In the genomic region with DNA sequence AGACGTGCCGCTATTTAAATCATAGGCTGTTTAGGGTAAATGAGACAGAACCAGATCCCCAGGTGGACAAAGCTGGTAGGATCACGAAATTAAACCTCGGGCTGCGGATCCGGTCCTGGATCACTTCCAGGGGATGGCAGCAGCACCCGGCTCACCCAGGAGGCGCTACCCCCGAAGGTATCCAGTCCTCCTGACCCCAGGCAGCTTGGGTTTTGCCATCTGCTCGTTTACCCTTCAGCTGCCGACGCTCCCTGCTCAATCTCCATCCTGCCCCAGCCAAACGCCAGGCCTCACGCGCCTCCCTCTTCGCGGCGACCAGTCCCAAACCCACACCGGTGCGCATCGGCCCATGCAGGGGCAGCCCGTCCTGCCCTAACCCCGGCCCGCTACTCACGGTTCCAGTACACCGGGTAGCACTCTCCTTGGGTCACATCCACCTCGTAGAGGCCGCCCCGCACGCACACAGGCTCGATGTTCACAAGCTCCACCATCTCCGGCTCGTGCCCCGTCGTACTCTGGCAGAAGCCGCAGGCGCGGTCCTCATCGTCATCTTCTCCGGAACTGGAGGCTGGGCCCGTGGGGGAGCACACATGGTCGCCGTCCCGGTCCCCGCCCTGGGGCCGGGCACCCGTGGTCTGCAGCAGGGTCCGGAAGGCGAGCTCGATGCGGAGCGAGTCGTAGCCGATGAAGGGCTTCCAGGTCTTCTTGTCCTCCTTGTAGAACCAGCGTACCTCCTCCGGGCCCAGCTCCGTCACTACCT, we compare ENCODE assay signal across 1 cellular context.
TF ChIP-seq lines count a peak whose summit lies in the region.

No MANE protein-coding gene starts in this region.

TF ChIP-seq in HepG2, 621 proteins besides CTCF, POLR2A, EP300 and RAD21 (continued from another document and continues in another):
- TF ChIP-seq MXD4 (CRISPR knock-in tag; IDR thresholded peaks at IDR 0.05) (no peak), SMAD1 (CRISPR knock-in tag; IDR thresholded peaks at IDR 0.05; ENCODE audit: borderline replicate concordance, low read depth) (0 out of 2 replicates have a peak, but pooled peaks have one; percentile 51), CBX1 (IDR thresholded peaks at IDR 0.05; ENCODE audit: low read depth) (no peak), DMAP1 (CRISPR knock-in tag; IDR thresholded peaks at IDR 0.05) (no peak; the same call in 1 of the 2 replicates), SNAPC4 (CRISPR knock-in tag; IDR thresholded peaks at IDR 0.05) (no peak), ZBTB46 (CRISPR knock-in tag; IDR thresholded peaks at IDR 0.05; ENCODE audit: borderline replicate concordance) (no peak), FOXO1 (CRISPR knock-in tag; IDR thresholded peaks at IDR 0.05) (0 out of 2 replicates have a peak, but pooled peaks have one; percentile 10), ZBTB21 (CRISPR knock-in tag; IDR thresholded peaks at IDR 0.05) (no peak), ATRX (CRISPR knock-in tag; IDR thresholded peaks at IDR 0.05; ENCODE audit: borderline replicate concordance) (no peak), ZNF780A (CRISPR knock-in tag; IDR thresholded peaks at IDR 0.05) (no peak), KDM4B (CRISPR knock-in tag; IDR thresholded peaks at IDR 0.05) (no peak), WIZ (CRISPR knock-in tag; IDR thresholded peaks at IDR 0.05) (0 out of 2 replicates have a peak, but pooled peaks have one; percentile 28), FOSL1 (CRISPR knock-in tag; IDR thresholded peaks at IDR 0.05; ENCODE audit: borderline replicate concordance) (no peak), SRY (CRISPR knock-in tag; IDR thresholded peaks at IDR 0.05) (no peak), NCOA2 (CRISPR knock-in tag; IDR thresholded peaks at IDR 0.05) (no peak), CREM (IDR thresholded peaks at IDR 0.05) (no peak), CREM (CRISPR knock-in tag; IDR thresholded peaks at IDR 0.05) (no peak), STAT5B (CRISPR knock-in tag; IDR thresholded peaks at IDR 0.05) (no peak), YEATS4 (CRISPR knock-in tag; IDR thresholded peaks at IDR 0.05; ENCODE audit: borderline replicate concordance) (peak; percentile 37; the same call in 1 of the 2 replicates), DZIP1 (CRISPR knock-in tag; IDR thresholded peaks at IDR 0.05) (no peak), ETV6 (CRISPR knock-in tag; conservative IDR thresholded peaks at IDR 0.05) (0 out of 2 replicates have a peak, but pooled peaks have one; percentile 5), ZNF574 (CRISPR knock-in tag; IDR thresholded peaks at IDR 0.05) (peak; percentile 42; the same call in 1 of the 2 replicates), KLF15 (CRISPR knock-in tag; IDR thresholded peaks at IDR 0.05; ENCODE audit: borderline replicate concordance) (no peak), MIXL1 (CRISPR knock-in tag; IDR thresholded peaks at IDR 0.05) (no peak), ZNF329 (CRISPR knock-in tag; IDR thresholded peaks at IDR 0.05; ENCODE audit: low read depth) (no peak)
- TF ChIP-seq, protein P1, sequence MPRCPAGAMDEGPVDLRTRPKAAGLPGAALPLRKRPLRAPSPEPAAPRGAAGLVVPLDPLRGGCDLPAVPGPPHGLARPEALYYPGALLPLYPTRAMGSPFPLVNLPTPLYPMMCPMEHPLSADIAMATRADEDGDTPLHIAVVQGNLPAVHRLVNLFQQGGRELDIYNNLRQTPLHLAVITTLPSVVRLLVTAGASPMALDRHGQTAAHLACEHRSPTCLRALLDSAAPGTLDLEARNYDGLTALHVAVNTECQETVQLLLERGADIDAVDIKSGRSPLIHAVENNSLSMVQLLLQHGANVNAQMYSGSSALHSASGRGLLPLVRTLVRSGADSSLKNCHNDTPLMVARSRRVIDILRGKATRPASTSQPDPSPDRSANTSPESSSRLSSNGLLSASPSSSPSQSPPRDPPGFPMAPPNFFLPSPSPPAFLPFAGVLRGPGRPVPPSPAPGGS (CRISPR knock-in tag; IDR thresholded peaks at IDR 0.05) = no peak
- TF ChIP-seq, protein P2, sequence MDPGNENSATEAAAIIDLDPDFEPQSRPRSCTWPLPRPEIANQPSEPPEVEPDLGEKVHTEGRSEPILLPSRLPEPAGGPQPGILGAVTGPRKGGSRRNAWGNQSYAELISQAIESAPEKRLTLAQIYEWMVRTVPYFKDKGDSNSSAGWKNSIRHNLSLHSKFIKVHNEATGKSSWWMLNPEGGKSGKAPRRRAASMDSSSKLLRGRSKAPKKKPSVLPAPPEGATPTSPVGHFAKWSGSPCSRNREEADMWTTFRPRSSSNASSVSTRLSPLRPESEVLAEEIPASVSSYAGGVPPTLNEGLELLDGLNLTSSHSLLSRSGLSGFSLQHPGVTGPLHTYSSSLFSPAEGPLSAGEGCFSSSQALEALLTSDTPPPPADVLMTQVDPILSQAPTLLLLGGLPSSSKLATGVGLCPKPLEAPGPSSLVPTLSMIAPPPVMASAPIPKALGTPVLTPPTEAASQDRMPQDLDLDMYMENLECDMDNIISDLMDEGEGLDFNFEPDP (CRISPR knock-in tag; conservative IDR thresholded peaks at IDR 0.05) = 0 out of 2 replicates have a peak, but pooled peaks have one; percentile 21
- TF ChIP-seq, protein P3, sequence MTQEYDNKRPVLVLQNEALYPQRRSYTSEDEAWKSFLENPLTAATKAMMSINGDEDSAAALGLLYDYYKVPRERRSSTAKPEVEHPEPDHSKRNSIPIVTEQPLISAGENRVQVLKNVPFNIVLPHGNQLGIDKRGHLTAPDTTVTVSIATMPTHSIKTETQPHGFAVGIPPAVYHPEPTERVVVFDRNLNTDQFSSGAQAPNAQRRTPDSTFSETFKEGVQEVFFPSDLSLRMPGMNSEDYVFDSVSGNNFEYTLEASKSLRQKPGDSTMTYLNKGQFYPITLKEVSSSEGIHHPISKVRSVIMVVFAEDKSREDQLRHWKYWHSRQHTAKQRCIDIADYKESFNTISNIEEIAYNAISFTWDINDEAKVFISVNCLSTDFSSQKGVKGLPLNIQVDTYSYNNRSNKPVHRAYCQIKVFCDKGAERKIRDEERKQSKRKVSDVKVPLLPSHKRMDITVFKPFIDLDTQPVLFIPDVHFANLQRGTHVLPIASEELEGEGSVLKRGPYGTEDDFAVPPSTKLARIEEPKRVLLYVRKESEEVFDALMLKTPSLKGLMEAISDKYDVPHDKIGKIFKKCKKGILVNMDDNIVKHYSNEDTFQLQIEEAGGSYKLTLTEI (CRISPR knock-in tag; conservative IDR thresholded peaks at IDR 0.05) = no peak
- TF ChIP-seq, protein P4, sequence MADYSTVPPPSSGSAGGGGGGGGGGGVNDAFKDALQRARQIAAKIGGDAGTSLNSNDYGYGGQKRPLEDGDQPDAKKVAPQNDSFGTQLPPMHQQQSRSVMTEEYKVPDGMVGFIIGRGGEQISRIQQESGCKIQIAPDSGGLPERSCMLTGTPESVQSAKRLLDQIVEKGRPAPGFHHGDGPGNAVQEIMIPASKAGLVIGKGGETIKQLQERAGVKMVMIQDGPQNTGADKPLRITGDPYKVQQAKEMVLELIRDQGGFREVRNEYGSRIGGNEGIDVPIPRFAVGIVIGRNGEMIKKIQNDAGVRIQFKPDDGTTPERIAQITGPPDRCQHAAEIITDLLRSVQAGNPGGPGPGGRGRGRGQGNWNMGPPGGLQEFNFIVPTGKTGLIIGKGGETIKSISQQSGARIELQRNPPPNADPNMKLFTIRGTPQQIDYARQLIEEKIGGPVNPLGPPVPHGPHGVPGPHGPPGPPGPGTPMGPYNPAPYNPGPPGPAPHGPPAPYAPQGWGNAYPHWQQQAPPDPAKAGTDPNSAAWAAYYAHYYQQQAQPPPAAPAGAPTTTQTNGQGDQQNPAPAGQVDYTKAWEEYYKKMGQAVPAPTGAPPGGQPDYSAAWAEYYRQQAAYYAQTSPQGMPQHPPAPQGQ (CRISPR knock-in tag; IDR thresholded peaks at IDR 0.05; ENCODE audit: borderline replicate concordance) = no peak
- TF ChIP-seq, protein P5, sequence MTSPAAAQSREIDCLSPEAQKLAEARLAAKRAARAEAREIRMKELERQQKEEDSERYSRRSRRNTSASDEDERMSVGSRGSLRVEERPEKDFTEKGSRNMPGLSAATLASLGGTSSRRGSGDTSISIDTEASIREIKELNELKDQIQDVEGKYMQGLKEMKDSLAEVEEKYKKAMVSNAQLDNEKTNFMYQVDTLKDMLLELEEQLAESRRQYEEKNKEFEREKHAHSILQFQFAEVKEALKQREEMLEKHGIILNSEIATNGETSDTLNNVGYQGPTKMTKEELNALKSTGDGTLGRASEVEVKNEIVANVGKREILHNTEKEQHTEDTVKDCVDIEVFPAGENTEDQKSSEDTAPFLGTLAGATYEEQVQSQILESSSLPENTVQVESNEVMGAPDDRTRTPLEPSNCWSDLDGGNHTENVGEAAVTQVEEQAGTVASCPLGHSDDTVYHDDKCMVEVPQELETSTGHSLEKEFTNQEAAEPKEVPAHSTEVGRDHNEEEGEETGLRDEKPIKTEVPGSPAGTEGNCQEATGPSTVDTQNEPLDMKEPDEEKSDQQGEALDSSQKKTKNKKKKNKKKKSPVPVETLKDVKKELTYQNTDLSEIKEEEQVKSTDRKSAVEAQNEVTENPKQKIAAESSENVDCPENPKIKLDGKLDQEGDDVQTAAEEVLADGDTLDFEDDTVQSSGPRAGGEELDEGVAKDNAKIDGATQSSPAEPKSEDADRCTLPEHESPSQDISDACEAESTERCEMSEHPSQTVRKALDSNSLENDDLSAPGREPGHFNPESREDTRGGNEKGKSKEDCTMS (CRISPR knock-in tag; conservative IDR thresholded peaks at IDR 0.05) = no peak
